1 cellular context compared by ENCODE assay signal in genomic region chr10:72265925-72266865, GRCh38.
TF ChIP-seq lines count a peak whose summit lies in the region.

No MANE protein-coding gene starts in this region.

TF ChIP-seq in HepG2, 621 proteins besides CTCF, POLR2A, EP300 and RAD21:
- peak; percentile 47; the same call in 1 of the 2 replicates for TF ChIP-seq ZMYM3 (CRISPR knock-in tag; IDR thresholded peaks at IDR 0.05)
- TF ChIP-seq ZNF629 (CRISPR knock-in tag; conservative IDR thresholded peaks at IDR 0.05) = peak; percentile 74
- 0 out of 2 replicates have a peak, but pooled peaks have one; percentile 26 for TF ChIP-seq ADNP (CRISPR knock-in tag; IDR thresholded peaks at IDR 0.05)
- no peak for TF ChIP-seq CBFB (CRISPR knock-in tag; IDR thresholded peaks at IDR 0.05)
TF ChIP-seq in HepG2: peak in this region for 3.
